ENCODE assay signal across 1 cellular context in the genomic region with DNA sequence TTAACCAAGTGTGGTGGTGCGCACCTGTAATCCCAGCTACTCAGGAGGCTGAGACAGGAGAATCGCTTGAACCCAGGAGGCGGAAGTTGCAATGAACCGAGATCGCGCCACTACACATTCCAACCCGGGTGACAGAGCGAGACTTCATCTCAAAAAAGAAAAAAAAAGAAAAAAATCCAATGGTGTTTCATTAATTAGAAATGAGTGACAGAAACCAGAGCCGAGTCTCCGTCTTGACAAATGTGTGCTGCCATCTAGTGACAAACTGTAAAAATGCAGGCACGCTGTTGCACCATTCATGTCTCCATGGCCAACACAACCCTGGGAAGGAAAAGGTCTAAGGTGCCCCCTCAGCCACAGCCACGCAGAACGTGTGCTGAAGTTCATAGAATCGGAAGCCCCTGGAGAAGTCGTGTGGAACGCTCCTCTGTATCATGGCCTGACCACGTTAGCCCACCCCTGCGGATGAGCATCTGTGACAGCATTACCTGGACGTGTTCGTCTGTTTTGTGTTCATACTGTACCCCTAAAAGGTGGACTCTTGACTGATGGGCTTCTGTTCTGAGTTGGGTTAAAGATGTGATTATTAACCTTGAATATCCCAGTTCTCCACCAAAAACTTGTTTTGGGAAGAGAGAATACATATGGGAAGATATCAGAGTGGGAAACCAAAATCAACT.
TF ChIP-seq lines count a peak whose summit lies in the region.

No MANE protein-coding gene starts in this region.

TF ChIP-seq in IMR-90, 13 proteins besides CTCF, POLR2A, EP300 and RAD21 (continued from another document):
- peak; percentile 78 for TF ChIP-seq CEBPB (IDR thresholded peaks at IDR 0.05; ENCODE audit: low read depth, low read length)
- TF ChIP-seq MAFK (IDR thresholded peaks at IDR 0.05; ENCODE audit: low read depth, low read length): no peak
- TF ChIP-seq SMC3 (IDR thresholded peaks at IDR 0.05; ENCODE audit: low read depth, low read length): peak; percentile 94
TF ChIP-seq in IMR-90: peak in this region for 2.
